31 cellular contexts compared by ENCODE assay signal in the genomic region with DNA sequence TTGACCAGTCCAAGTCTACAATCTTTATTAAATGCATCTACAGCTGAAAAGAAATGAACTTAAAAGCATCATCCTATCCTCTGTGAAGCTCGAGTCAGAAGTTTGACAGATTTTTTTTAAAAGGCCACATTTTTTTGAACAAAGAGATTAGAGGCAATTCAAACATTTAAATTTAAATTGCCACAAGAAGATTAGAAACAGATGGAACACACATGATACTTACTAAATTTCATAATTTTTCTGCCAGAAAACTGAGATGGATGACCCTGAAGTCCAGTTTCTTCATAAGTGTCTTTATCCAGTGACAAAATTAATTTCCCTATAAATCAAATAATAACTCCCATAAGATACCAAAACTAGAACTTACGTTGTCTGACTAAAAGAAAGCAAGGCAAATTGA. TPM values are rescaled to one million over a fixed set of nuclear protein-coding genes. Genes with fewer than 3 reads are reported as not detected.
"Had no signal": no experiment of that assay in that cellular context is flagged by ENCODE, and none has a peak within 500 bp of the region (broad histone marks: within the 10 kb centered on the region; RNA-seq: fewer than 3 reads in every experiment).

No MANE protein-coding gene starts in this region.

- H3K4me3 ChIP-seq: ascending aorta, cardiac muscle cell had no signal

- H3K27ac ChIP-seq: ascending aorta, cardiac muscle cell, WERI-Rb-1 had no signal

- DNase-seq: activated CD4-positive, alpha-beta memory T cell treated with anti-CD3 and anti-CD28 coated beads, Interleukin-2, amount 10 ng/mL, durations not matched to agents 7 days and 5 days; activated CD4-positive, alpha-beta T cell treated with anti-CD3 and anti-CD28 coated beads for 1 hour; activated CD4-positive, alpha-beta T cell treated with anti-CD3 and anti-CD28 coated beads for 36 hours; activated CD4-positive, alpha-beta T cell treated with anti-CD3 and anti-CD28 coated beads for 48 hours; activated CD4-positive, alpha-beta T cell treated with anti-CD3 and anti-CD28 coated beads, Interleukin-2, amount 10 ng/mL, durations not matched to agents 7 days and 5 days; activated CD4-positive, alpha-beta T cell treated with anti-CD3 and anti-CD28 coated beads, Interleukin-2, amount 50 U/mL, for 48 hours; activated CD4-positive, CD25-positive, alpha-beta regulatory T cell; activated CD8-positive, alpha-beta memory T cell treated with anti-CD3 and anti-CD28 coated beads for 24 hours; activated CD8-positive, alpha-beta memory T cell treated with anti-CD3 and anti-CD28 coated beads, Interleukin-2, amount 10 ng/mL, durations not matched to agents 7 days and 5 days; activated CD8-positive, alpha-beta memory T cell treated with anti-CD3 and anti-CD28 coated beads, Interleukin-2, amount 50 U/mL, for 48 hours; activated CD8-positive, alpha-beta T cell treated with anti-CD3 and anti-CD28 coated beads, Interleukin-2, amount 10 ng/mL, durations not matched to agents 7 days and 5 days; activated effector memory CD4-positive, alpha-beta T cell treated with Interleukin-2 at 50 U/mL for 16 hours; activated gamma-delta T cell; activated naive CD4-positive, alpha-beta T cell treated with anti-CD3 and anti-CD28 coated beads, Interleukin-2, amount 10 ng/mL, durations not matched to agents 7 days and 5 days; activated naive CD4-positive, alpha-beta T cell treated with Interleukin-2 at 50 U/mL for 16 hours; activated naive CD8-positive, alpha-beta T cell treated with anti-CD3 and anti-CD28 coated beads, Interleukin-2, amount 10 ng/mL, durations not matched to agents 7 days and 5 days; activated naive CD8-positive, alpha-beta T cell treated with anti-CD3 and anti-CD28 coated beads, Interleukin-2, amount 50 U/mL, for 24 hours; activated T-cell treated with anti-CD3 and anti-CD28 coated beads, Interleukin-2, amount 50 U/mL, for 24 hours; activated T-cell treated with anti-CD3 and anti-CD28 coated beads, Interleukin-2, amount 50 U/mL, for 48 hours; amygdala; anterior cingulate cortex; caudate nucleus; cerebellar nuclear complex; T-helper 1 cell; T-helper 2 cell; T-helper 9 cell; WERI-Rb-1 had no signal

- ATAC-seq: activated CD4-positive, alpha-beta T cell treated with anti-CD3 and anti-CD28 coated beads for 36 hours; activated CD4-positive, CD25-positive, alpha-beta regulatory T cell treated with anti-CD3 and anti-CD28 coated beads, Interleukin-2, amount 50 U/mL, for 24 hours; activated CD8-positive, alpha-beta memory T cell treated with anti-CD3 and anti-CD28 coated beads, Interleukin-2, amount 10 ng/mL, durations not matched to agents 7 days and 5 days; activated CD8-positive, alpha-beta T cell treated with anti-CD3 and anti-CD28 coated beads, Interleukin-2, amount 10 ng/mL, durations not matched to agents 7 days and 5 days; activated naive CD8-positive, alpha-beta T cell treated with anti-CD3 and anti-CD28 coated beads, Interleukin-2, amount 50 U/mL, for 24 hours; WTC11 had no signal

- H3K36me3 ChIP-seq: WERI-Rb-1 had no signal

- H3K9me3 ChIP-seq: ascending aorta had no signal

- H3K4me1 ChIP-seq: ascending aorta had no signal

- H3K27me3 ChIP-seq: ascending aorta, cardiac muscle cell had no signal

RNA-seq across cellular contexts. Expression of gene RPP40, which starts 4.3 kb away (rescaled TPM):
- total RNA-seq: ascending aorta had no signal
